Comparison of ENCODE assay signal across 1 cellular context in the genomic region with DNA sequence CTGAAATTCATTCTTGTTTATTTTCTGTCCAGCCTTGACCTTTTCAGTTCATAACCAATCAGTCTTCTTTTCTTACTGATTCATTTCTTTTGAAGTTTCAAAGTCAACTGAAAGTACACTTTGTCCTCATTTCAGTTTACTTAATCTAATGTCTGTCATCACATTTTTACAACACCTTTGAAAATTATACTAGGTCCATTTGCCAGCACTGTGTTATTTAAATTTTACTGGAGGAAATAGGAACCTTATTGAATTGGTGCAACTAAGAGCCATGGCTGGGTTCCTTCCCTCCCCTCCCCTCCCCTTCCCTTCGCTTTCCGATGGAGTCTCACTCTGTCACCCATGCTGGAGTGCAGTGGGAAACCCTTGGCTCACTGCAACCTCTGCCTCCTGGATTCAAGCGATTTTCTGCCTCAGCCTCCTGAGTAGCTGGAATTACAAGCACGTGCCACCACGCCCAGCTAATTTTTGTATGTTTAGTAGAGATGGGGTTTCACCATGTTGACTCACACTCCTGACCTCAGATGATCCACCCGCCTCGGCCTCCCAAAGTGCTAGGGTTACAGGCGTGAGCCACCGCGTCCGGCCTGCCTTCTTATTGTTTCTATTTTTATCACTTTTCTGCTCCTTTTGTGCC.
TF ChIP-seq lines count a peak whose summit lies in the region.

No MANE protein-coding gene starts in this region.

TF ChIP-seq in HepG2, 621 proteins besides CTCF, POLR2A, EP300 and RAD21 (continued from another document and continues in another):
- no peak for TF ChIP-seq KIAA2018 (CRISPR knock-in tag; IDR thresholded peaks at IDR 0.05; ENCODE audit: borderline replicate concordance)
- TF ChIP-seq CCAR2 (optimal IDR thresholded peaks at IDR 0.05; ENCODE audit: low read depth, low read length), result no peak
- no peak for TF ChIP-seq ZSCAN20 (CRISPR knock-in tag; IDR thresholded peaks at IDR 0.05; ENCODE audit: borderline replicate concordance)
- TF ChIP-seq ZNF136 (CRISPR knock-in tag; IDR thresholded peaks at IDR 0.05; ENCODE audit: low read depth), result no peak
- peak; percentile 89 for TF ChIP-seq ZNF609 (CRISPR knock-in tag; IDR thresholded peaks at IDR 0.05; ENCODE audit: borderline replicate concordance)
- TF ChIP-seq REPIN1 (CRISPR knock-in tag; IDR thresholded peaks at IDR 0.05; ENCODE audit: borderline replicate concordance, low read depth), result peak; percentile 32; the same call in 1 of the 2 replicates
- no peak for TF ChIP-seq HES4 (CRISPR knock-in tag; IDR thresholded peaks at IDR 0.05; ENCODE audit: borderline replicate concordance)
- no peak for TF ChIP-seq ZNF446 (CRISPR knock-in tag; IDR thresholded peaks at IDR 0.05)
- TF ChIP-seq SNAPC2 (CRISPR knock-in tag; IDR thresholded peaks at IDR 0.05), result no peak
- TF ChIP-seq TGIF2 (CRISPR knock-in tag; IDR thresholded peaks at IDR 0.05), result peak; percentile 33; the same call in 1 of the 2 replicates
- TF ChIP-seq NONO (IDR thresholded peaks at IDR 0.05), result no peak
- peak; percentile 77 for TF ChIP-seq NONO (CRISPR knock-in tag; conservative IDR thresholded peaks at IDR 0.05)
- TF ChIP-seq ATAD3A (CRISPR knock-in tag; IDR thresholded peaks at IDR 0.05), result no peak
- TF ChIP-seq ERF (CRISPR knock-in tag; IDR thresholded peaks at IDR 0.05), result no peak
- peak; percentile 47 for TF ChIP-seq MED1 (CRISPR knock-in tag; IDR thresholded peaks at IDR 0.05)
- no peak for TF ChIP-seq ZNF724P (CRISPR knock-in tag; IDR thresholded peaks at IDR 0.05; ENCODE audit: borderline replicate concordance)
- TF ChIP-seq ZNF24 (IDR thresholded peaks at IDR 0.05), result no peak
- TF ChIP-seq ZNF562 (CRISPR knock-in tag; IDR thresholded peaks at IDR 0.05; ENCODE audit: borderline replicate concordance), result no peak
- no peak for TF ChIP-seq ZBTB21 (CRISPR knock-in tag; IDR thresholded peaks at IDR 0.05)
- peak; percentile 32; the same call in 1 of the 2 replicates for TF ChIP-seq ATF1 (CRISPR knock-in tag; IDR thresholded peaks at IDR 0.05)
- no peak for TF ChIP-seq PHF20 (CRISPR knock-in tag; IDR thresholded peaks at IDR 0.05)
- no peak for TF ChIP-seq RFX1 (IDR thresholded peaks at IDR 0.05)
- TF ChIP-seq ZBTB39 (CRISPR knock-in tag; IDR thresholded peaks at IDR 0.05), result no peak
- TF ChIP-seq HOXA3 (CRISPR knock-in tag; IDR thresholded peaks at IDR 0.05), result peak; percentile 49; the same call in 1 of the 2 replicates
- no peak for TF ChIP-seq ZNF264 (CRISPR knock-in tag; IDR thresholded peaks at IDR 0.05)
- no peak for TF ChIP-seq ZNF839 (CRISPR knock-in tag; IDR thresholded peaks at IDR 0.05; ENCODE audit: borderline replicate concordance)
- TF ChIP-seq, protein P1, sequence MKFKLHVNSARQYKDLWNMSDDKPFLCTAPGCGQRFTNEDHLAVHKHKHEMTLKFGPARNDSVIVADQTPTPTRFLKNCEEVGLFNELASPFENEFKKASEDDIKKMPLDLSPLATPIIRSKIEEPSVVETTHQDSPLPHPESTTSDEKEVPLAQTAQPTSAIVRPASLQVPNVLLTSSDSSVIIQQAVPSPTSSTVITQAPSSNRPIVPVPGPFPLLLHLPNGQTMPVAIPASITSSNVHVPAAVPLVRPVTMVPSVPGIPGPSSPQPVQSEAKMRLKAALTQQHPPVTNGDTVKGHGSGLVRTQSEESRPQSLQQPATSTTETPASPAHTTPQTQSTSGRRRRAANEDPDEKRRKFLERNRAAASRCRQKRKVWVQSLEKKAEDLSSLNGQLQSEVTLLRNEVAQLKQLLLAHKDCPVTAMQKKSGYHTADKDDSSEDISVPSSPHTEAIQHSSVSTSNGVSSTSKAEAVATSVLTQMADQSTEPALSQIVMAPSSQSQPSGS (CRISPR knock-in tag; IDR thresholded peaks at IDR 0.05), result no peak
- no peak; the same call in 1 of the 2 replicates for TF ChIP-seq SPEN (CRISPR knock-in tag; IDR thresholded peaks at IDR 0.05; ENCODE audit: low read depth)
- no peak for TF ChIP-seq PBX2 (CRISPR knock-in tag; IDR thresholded peaks at IDR 0.05)
- no peak for TF ChIP-seq MZF1 (CRISPR knock-in tag; IDR thresholded peaks at IDR 0.05; ENCODE audit: borderline replicate concordance)
- TF ChIP-seq TCF7 (IDR thresholded peaks at IDR 0.05; ENCODE audit: low read depth), result peak; percentile 62
- TF ChIP-seq, protein P2, sequence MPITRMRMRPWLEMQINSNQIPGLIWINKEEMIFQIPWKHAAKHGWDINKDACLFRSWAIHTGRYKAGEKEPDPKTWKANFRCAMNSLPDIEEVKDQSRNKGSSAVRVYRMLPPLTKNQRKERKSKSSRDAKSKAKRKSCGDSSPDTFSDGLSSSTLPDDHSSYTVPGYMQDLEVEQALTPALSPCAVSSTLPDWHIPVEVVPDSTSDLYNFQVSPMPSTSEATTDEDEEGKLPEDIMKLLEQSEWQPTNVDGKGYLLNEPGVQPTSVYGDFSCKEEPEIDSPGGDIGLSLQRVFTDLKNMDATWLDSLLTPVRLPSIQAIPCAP (CRISPR knock-in tag; IDR thresholded peaks at IDR 0.05; ENCODE audit: low read depth), result no peak
- TF ChIP-seq SOX5 (CRISPR knock-in tag; IDR thresholded peaks at IDR 0.05; ENCODE audit: borderline replicate concordance), result peak; percentile 75
- TF ChIP-seq ZNF792 (CRISPR knock-in tag; IDR thresholded peaks at IDR 0.05), result peak; percentile 49; the same call in 1 of the 2 replicates
- peak; percentile 76; the same call in 1 of the 2 replicates for TF ChIP-seq CBX5 (CRISPR knock-in tag; IDR thresholded peaks at IDR 0.05; ENCODE audit: borderline replicate concordance)
- no peak; the same call in 1 of the 2 replicates for TF ChIP-seq NFYB (CRISPR knock-in tag; IDR thresholded peaks at IDR 0.05)
- TF ChIP-seq SNAPC5 (CRISPR knock-in tag; IDR thresholded peaks at IDR 0.05; ENCODE audit: borderline replicate concordance), result no peak
- no peak for TF ChIP-seq SUZ12 (IDR thresholded peaks at IDR 0.05; ENCODE audit: low read depth, low read length)
- TF ChIP-seq, protein P3, sequence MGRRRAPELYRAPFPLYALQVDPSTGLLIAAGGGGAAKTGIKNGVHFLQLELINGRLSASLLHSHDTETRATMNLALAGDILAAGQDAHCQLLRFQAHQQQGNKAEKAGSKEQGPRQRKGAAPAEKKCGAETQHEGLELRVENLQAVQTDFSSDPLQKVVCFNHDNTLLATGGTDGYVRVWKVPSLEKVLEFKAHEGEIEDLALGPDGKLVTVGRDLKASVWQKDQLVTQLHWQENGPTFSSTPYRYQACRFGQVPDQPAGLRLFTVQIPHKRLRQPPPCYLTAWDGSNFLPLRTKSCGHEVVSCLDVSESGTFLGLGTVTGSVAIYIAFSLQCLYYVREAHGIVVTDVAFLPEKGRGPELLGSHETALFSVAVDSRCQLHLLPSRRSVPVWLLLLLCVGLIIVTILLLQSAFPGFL (CRISPR knock-in tag; IDR thresholded peaks at IDR 0.05), result no peak
- no peak for TF ChIP-seq POLR2G (IDR thresholded peaks at IDR 0.05; ENCODE audit: low read depth, low read length)
- no peak for TF ChIP-seq SMC3 (IDR thresholded peaks at IDR 0.05; ENCODE audit: low read length)
- no peak for TF ChIP-seq SP140L (CRISPR knock-in tag; IDR thresholded peaks at IDR 0.05; ENCODE audit: borderline replicate concordance)
